ENCODE assay signal across 17 cellular contexts in genomic region chr19:30105723-30106122, GRCh38.
"Had no signal": no experiment of that assay in that cellular context is flagged by ENCODE, and none has a peak within 500 bp of the region (broad histone marks: within the 10 kb centered on the region; RNA-seq: fewer than 3 reads in every experiment).

No MANE protein-coding gene starts in this region.

- H3K4me3 ChIP-seq: body of pancreas, coronary artery, gastrocnemius medialis, heart right ventricle, left ventricle myocardium inferior, prostate gland had no signal

- H3K36me3 ChIP-seq: gastrocnemius medialis, heart right ventricle, left ventricle myocardium inferior, prostate gland had no signal

- H3K27ac ChIP-seq: body of pancreas, coronary artery, gastrocnemius medialis, heart right ventricle, left ventricle myocardium inferior, prostate gland had no signal

- ATAC-seq: body of pancreas; gastrocnemius medialis; natural killer cell treated with Interleukin-12 subunit alpha and Interleukin-12 subunit beta and Interleukin-15 and Interleukin-18, amount 100 ng/mL, for 72 hours; sciatic nerve had no signal

- H3K4me1 ChIP-seq: body of pancreas, gastrocnemius medialis, heart right ventricle, left ventricle myocardium inferior, prostate gland had no signal

- H3K9me3 ChIP-seq: body of pancreas, gastrocnemius medialis, heart right ventricle, left ventricle myocardium inferior, prostate gland had no signal

- DNase-seq: activated B cell treated with CpG ODN at 0.5 μM for 24 hours; activated CD4-positive, alpha-beta T cell treated with anti-CD3 and anti-CD28 coated beads, Interleukin-2, amount 50 U/mL, for 1 hour; activated naive CD4-positive, alpha-beta T cell treated with anti-CD3 and anti-CD28 coated beads, Interleukin-2, amount 50 U/mL, for 16 hours; body of pancreas; central memory CD4-positive, alpha-beta T cell; effector CD4-positive, alpha-beta T cell; gastrocnemius medialis; heart right ventricle; islet precursor cell; left ventricle myocardium inferior; occipital lobe; stimulated activated naive CD4-positive, alpha-beta T cell; substantia nigra had no signal

- H3K27me3 ChIP-seq: body of pancreas, gastrocnemius medialis had no signal
